1 cellular context compared by ENCODE assay signal in the genomic region with DNA sequence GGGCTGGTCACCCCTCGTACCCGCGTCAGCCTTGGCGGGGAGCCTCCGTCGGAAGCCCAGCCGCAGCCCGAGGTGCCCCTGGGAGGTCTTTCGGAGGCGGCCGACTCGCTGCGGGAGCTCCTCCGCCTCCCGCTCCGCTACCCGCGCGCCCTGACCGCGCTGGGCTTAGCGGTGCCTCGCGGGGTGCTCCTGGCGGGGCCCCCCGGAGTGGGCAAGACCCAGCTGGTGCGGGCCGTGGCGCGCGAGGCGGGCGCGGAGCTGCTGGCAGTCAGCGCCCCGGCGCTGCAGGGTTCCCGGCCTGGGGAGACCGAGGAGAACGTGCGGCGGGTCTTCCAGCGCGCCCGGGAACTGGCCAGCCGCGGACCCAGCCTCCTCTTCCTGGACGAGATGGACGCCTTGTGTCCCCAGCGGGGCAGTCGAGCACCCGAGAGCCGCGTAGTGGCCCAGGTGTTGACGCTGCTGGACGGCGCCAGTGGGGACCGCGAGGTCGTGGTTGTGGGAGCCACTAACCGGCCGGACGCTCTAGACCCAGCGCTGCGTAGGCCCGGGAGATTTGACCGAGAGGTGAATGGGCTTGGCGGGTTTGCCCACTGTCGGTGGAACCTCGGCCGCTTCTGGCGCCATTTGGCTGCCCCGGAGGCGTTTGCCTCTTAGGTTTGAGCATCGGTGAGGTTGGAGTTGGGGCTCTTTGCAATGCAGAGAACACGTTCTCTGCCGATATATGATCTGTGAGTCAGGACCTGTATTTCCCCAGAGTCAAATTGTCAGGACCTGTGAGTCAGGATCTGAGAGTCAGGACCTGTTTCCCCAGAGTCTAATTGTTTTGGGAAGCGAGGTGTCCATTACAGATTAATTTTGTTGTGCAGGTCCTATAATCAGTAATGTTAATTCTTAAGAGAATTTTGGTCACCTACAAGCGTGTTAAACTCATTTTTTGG.
TF ChIP-seq lines count a peak whose summit lies in the region.

No MANE protein-coding gene starts in this region.

TF ChIP-seq in HepG2, 621 proteins besides CTCF, POLR2A, EP300 and RAD21 (continued from another document and continues in another):
- TF ChIP-seq ZNF607 (CRISPR knock-in tag; IDR thresholded peaks at IDR 0.05; ENCODE audit: borderline replicate concordance) = no peak
- no peak for TF ChIP-seq ONECUT2 (CRISPR knock-in tag; IDR thresholded peaks at IDR 0.05)
- TF ChIP-seq SMAD3 (CRISPR knock-in tag; IDR thresholded peaks at IDR 0.05) = no peak
- no peak for TF ChIP-seq ZSCAN31 (CRISPR knock-in tag; IDR thresholded peaks at IDR 0.05; ENCODE audit: low read depth)
- no peak for TF ChIP-seq ZNF335 (CRISPR knock-in tag; IDR thresholded peaks at IDR 0.05)
- no peak for TF ChIP-seq NFE2 (CRISPR knock-in tag; IDR thresholded peaks at IDR 0.05)
- TF ChIP-seq SIN3A (IDR thresholded peaks at IDR 0.05; ENCODE audit: borderline replicate concordance, low read depth, low read length) = peak; percentile 62; the same call in 1 of the 2 replicates
- TF ChIP-seq PHB2 (IDR thresholded peaks at IDR 0.05; ENCODE audit: partially characterized antibody) = no peak
- TF ChIP-seq, protein P1, sequence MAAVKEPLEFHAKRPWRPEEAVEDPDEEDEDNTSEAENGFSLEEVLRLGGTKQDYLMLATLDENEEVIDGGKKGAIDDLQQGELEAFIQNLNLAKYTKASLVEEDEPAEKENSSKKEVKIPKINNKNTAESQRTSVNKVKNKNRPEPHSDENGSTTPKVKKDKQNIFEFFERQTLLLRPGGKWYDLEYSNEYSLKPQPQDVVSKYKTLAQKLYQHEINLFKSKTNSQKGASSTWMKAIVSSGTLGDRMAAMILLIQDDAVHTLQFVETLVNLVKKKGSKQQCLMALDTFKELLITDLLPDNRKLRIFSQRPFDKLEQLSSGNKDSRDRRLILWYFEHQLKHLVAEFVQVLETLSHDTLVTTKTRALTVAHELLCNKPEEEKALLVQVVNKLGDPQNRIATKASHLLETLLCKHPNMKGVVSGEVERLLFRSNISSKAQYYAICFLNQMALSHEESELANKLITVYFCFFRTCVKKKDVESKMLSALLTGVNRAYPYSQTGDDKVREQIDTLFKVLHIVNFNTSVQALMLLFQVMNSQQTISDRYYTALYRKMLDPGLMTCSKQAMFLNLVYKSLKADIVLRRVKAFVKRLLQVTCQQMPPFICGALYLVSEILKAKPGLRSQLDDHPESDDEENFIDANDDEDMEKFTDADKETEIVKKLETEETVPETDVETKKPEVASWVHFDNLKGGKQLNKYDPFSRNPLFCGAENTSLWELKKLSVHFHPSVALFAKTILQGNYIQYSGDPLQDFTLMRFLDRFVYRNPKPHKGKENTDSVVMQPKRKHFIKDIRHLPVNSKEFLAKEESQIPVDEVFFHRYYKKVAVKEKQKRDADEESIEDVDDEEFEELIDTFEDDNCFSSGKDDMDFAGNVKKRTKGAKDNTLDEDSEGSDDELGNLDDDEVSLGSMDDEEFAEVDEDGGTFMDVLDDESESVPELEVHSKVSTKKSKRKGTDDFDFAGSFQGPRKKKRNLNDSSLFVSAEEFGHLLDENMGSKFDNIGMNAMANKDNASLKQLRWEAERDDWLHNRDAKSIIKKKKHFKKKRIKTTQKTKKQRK (IDR thresholded peaks at IDR 0.05; ENCODE audit: low read length) = no peak
- TF ChIP-seq, protein P2, sequence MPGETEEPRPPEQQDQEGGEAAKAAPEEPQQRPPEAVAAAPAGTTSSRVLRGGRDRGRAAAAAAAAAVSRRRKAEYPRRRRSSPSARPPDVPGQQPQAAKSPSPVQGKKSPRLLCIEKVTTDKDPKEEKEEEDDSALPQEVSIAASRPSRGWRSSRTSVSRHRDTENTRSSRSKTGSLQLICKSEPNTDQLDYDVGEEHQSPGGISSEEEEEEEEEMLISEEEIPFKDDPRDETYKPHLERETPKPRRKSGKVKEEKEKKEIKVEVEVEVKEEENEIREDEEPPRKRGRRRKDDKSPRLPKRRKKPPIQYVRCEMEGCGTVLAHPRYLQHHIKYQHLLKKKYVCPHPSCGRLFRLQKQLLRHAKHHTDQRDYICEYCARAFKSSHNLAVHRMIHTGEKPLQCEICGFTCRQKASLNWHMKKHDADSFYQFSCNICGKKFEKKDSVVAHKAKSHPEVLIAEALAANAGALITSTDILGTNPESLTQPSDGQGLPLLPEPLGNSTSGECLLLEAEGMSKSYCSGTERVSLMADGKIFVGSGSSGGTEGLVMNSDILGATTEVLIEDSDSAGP (CRISPR knock-in tag; IDR thresholded peaks at IDR 0.05; ENCODE audit: borderline replicate concordance) = no peak; the same call in 1 of the 2 replicates
- no peak for TF ChIP-seq POLR2AphosphoS2 (IDR thresholded peaks at IDR 0.05; ENCODE audit: low read depth, low read length)
- no peak for TF ChIP-seq TCF7 (IDR thresholded peaks at IDR 0.05; ENCODE audit: low read depth)
- TF ChIP-seq YEATS2 (CRISPR knock-in tag; IDR thresholded peaks at IDR 0.05; ENCODE audit: borderline replicate concordance) = no peak
- TF ChIP-seq ZNF264 (CRISPR knock-in tag; IDR thresholded peaks at IDR 0.05) = no peak
- TF ChIP-seq ZNF777 (CRISPR knock-in tag; IDR thresholded peaks at IDR 0.05) = no peak
- TF ChIP-seq XRCC5 (optimal IDR thresholded peaks at IDR 0.05; ENCODE audit: low read length) = no peak
- no peak for TF ChIP-seq AKAP8 (CRISPR knock-in tag; IDR thresholded peaks at IDR 0.05)
- no peak for TF ChIP-seq CCAR2 (optimal IDR thresholded peaks at IDR 0.05; ENCODE audit: low read depth, low read length)
- TF ChIP-seq, protein P3, sequence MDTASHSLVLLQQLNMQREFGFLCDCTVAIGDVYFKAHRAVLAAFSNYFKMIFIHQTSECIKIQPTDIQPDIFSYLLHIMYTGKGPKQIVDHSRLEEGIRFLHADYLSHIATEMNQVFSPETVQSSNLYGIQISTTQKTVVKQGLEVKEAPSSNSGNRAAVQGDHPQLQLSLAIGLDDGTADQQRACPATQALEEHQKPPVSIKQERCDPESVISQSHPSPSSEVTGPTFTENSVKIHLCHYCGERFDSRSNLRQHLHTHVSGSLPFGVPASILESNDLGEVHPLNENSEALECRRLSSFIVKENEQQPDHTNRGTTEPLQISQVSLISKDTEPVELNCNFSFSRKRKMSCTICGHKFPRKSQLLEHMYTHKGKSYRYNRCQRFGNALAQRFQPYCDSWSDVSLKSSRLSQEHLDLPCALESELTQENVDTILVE (CRISPR knock-in tag; IDR thresholded peaks at IDR 0.05) = no peak
- no peak for TF ChIP-seq ZNF629 (CRISPR knock-in tag; conservative IDR thresholded peaks at IDR 0.05)
- TF ChIP-seq ZNF569 (CRISPR knock-in tag; IDR thresholded peaks at IDR 0.05; ENCODE audit: borderline replicate concordance) = no peak
- TF ChIP-seq, protein P4, sequence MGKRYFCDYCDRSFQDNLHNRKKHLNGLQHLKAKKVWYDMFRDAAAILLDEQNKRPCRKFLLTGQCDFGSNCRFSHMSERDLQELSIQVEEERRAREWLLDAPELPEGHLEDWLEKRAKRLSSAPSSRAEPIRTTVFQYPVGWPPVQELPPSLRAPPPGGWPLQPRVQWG (CRISPR knock-in tag; IDR thresholded peaks at IDR 0.05; ENCODE audit: borderline replicate concordance, low read depth) = peak; percentile 68; the same call in 1 of the 2 replicates
- TF ChIP-seq, protein P5, sequence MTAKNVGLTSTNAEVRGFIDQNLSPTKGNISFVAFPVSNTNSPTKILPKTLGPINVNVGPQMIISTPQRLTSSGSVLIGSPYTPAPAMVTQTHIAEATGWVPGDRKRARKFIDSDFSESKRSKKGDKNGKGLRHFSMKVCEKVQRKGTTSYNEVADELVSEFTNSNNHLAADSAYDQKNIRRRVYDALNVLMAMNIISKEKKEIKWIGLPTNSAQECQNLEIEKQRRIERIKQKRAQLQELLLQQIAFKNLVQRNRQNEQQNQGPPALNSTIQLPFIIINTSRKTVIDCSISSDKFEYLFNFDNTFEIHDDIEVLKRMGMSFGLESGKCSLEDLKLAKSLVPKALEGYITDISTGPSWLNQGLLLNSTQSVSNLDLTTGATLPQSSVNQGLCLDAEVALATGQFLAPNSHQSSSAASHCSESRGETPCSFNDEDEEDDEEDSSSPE (CRISPR knock-in tag; IDR thresholded peaks at IDR 0.05) = no peak
- no peak for TF ChIP-seq STAT5B (CRISPR knock-in tag; IDR thresholded peaks at IDR 0.05)
- TF ChIP-seq CREB1 (IDR thresholded peaks at IDR 0.05) = no peak
- TF ChIP-seq CREB1 (CRISPR knock-in tag; IDR thresholded peaks at IDR 0.05) = no peak
- TF ChIP-seq HNRNPH1 (optimal IDR thresholded peaks at IDR 0.05; ENCODE audit: low read depth, low read length) = no peak
- TF ChIP-seq ZFYVE20 (CRISPR knock-in tag; IDR thresholded peaks at IDR 0.05; ENCODE audit: borderline replicate concordance, low read depth) = no peak
- TF ChIP-seq HNF4G (IDR thresholded peaks at IDR 0.05; ENCODE audit: borderline replicate concordance, low read depth, low read length) = no peak
- TF ChIP-seq HNF4G (CRISPR knock-in tag; IDR thresholded peaks at IDR 0.05; ENCODE audit: borderline replicate concordance, low read depth) = no peak
- no peak for TF ChIP-seq SRY (CRISPR knock-in tag; IDR thresholded peaks at IDR 0.05)
- TF ChIP-seq ZNF619 (CRISPR knock-in tag; IDR thresholded peaks at IDR 0.05) = no peak
- no peak for TF ChIP-seq ZNF549 (CRISPR knock-in tag; IDR thresholded peaks at IDR 0.05)
- no peak for TF ChIP-seq RBAK (CRISPR knock-in tag; IDR thresholded peaks at IDR 0.05)
- no peak for TF ChIP-seq HMGA1 (CRISPR knock-in tag; conservative IDR thresholded peaks at IDR 0.05)
- TF ChIP-seq ZNF232 (CRISPR knock-in tag; IDR thresholded peaks at IDR 0.05; ENCODE audit: borderline replicate concordance) = no peak
- TF ChIP-seq EHMT2 (IDR thresholded peaks at IDR 0.05; ENCODE audit: borderline replicate concordance, low read depth, low read length) = no peak
- no peak for TF ChIP-seq MXD4 (CRISPR knock-in tag; IDR thresholded peaks at IDR 0.05)
- TF ChIP-seq HMG20B (CRISPR knock-in tag; conservative IDR thresholded peaks at IDR 0.05) = no peak
- TF ChIP-seq, protein P6, sequence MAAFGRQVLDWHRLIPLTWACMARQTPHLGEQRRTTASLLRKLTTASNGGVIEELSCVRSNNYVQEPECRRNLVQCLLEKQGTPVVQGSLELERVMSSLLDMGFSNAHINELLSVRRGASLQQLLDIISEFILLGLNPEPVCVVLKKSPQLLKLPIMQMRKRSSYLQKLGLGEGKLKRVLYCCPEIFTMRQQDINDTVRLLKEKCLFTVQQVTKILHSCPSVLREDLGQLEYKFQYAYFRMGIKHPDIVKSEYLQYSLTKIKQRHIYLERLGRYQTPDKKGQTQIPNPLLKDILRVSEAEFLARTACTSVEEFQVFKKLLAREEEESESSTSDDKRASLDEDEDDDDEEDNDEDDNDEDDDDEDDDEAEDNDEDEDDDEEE (CRISPR knock-in tag; IDR thresholded peaks at IDR 0.05) = no peak
- TF ChIP-seq HES4 (CRISPR knock-in tag; IDR thresholded peaks at IDR 0.05; ENCODE audit: borderline replicate concordance) = peak; percentile 73
- TF ChIP-seq, protein P7, sequence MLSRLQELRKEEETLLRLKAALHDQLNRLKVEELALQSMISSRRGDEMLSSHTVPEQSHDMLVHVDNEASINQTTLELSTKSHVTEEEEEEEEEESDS (CRISPR knock-in tag; IDR thresholded peaks at IDR 0.05; ENCODE audit: borderline replicate concordance) = 0 out of 2 replicates have a peak, but pooled peaks have one; percentile 39
- 0 out of 2 replicates have a peak, but pooled peaks have one; percentile 68 for TF ChIP-seq NR1H2 (CRISPR knock-in tag; IDR thresholded peaks at IDR 0.05; ENCODE audit: borderline replicate concordance, low read depth)
- peak; percentile 90 for TF ChIP-seq AGO2 (optimal IDR thresholded peaks at IDR 0.05; ENCODE audit: low read depth, low read length)
- TF ChIP-seq ZNF616 (CRISPR knock-in tag; IDR thresholded peaks at IDR 0.05; ENCODE audit: low read depth) = no peak
- no peak for TF ChIP-seq ZNF644 (CRISPR knock-in tag; IDR thresholded peaks at IDR 0.05; ENCODE audit: low read depth)
- TF ChIP-seq MYNN (CRISPR knock-in tag; IDR thresholded peaks at IDR 0.05; ENCODE audit: low read depth) = no peak
- no peak for TF ChIP-seq SAFB2 (CRISPR knock-in tag; IDR thresholded peaks at IDR 0.05; ENCODE audit: borderline replicate concordance, low read depth)
- TF ChIP-seq ARID2 (CRISPR knock-in tag; IDR thresholded peaks at IDR 0.05; ENCODE audit: borderline replicate concordance) = no peak
- TF ChIP-seq FOXA1 (IDR thresholded peaks at IDR 0.05) = no peak
- no peak for TF ChIP-seq FOXA1 (CRISPR knock-in tag; IDR thresholded peaks at IDR 0.05)
- TF ChIP-seq, protein P8, sequence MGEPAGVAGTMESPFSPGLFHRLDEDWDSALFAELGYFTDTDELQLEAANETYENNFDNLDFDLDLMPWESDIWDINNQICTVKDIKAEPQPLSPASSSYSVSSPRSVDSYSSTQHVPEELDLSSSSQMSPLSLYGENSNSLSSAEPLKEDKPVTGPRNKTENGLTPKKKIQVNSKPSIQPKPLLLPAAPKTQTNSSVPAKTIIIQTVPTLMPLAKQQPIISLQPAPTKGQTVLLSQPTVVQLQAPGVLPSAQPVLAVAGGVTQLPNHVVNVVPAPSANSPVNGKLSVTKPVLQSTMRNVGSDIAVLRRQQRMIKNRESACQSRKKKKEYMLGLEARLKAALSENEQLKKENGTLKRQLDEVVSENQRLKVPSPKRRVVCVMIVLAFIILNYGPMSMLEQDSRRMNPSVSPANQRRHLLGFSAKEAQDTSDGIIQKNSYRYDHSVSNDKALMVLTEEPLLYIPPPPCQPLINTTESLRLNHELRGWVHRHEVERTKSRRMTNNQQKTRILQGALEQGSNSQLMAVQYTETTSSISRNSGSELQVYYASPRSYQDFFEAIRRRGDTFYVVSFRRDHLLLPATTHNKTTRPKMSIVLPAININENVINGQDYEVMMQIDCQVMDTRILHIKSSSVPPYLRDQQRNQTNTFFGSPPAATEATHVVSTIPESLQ (CRISPR knock-in tag; conservative IDR thresholded peaks at IDR 0.05) = no peak
- no peak for TF ChIP-seq TCF12 (IDR thresholded peaks at IDR 0.05)
- no peak for TF ChIP-seq TCF12 (CRISPR knock-in tag; IDR thresholded peaks at IDR 0.05)
- TF ChIP-seq, protein P9, sequence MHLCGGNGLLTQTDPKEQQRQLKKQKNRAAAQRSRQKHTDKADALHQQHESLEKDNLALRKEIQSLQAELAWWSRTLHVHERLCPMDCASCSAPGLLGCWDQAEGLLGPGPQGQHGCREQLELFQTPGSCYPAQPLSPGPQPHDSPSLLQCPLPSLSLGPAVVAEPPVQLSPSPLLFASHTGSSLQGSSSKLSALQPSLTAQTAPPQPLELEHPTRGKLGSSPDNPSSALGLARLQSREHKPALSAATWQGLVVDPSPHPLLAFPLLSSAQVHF (CRISPR knock-in tag; IDR thresholded peaks at IDR 0.05) = peak; percentile 79; the same call in 1 of the 2 replicates
- TF ChIP-seq ZNF256 (CRISPR knock-in tag; conservative IDR thresholded peaks at IDR 0.05) = no peak
- no peak for TF ChIP-seq KLF11 (CRISPR knock-in tag; IDR thresholded peaks at IDR 0.05)
- TF ChIP-seq, protein P10, sequence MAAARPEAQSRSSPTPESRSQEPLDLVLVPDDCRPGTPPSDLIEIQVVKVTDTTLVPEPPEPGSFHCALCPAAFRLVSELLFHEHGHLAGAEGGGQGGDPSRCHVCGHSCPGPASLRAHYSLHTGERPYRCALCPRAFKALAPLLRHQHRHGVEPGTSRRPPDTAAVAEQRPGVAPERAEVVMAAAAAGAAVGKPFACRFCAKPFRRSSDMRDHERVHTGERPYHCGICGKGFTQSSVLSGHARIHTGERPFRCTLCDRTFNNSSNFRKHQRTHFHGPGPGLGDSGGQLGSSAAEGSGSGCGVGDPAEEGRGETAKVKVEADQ (CRISPR knock-in tag; IDR thresholded peaks at IDR 0.05; ENCODE audit: borderline replicate concordance) = no peak
- no peak for TF ChIP-seq ZNF670 (CRISPR knock-in tag; IDR thresholded peaks at IDR 0.05; ENCODE audit: borderline replicate concordance)
- no peak for TF ChIP-seq ZNF180 (CRISPR knock-in tag; IDR thresholded peaks at IDR 0.05; ENCODE audit: borderline replicate concordance, low read depth)
- no peak for TF ChIP-seq ZNF652 (CRISPR knock-in tag; IDR thresholded peaks at IDR 0.05; ENCODE audit: borderline replicate concordance, low read depth)
